Comparison of ENCODE assay signal across 8 cellular contexts in the genomic region with DNA sequence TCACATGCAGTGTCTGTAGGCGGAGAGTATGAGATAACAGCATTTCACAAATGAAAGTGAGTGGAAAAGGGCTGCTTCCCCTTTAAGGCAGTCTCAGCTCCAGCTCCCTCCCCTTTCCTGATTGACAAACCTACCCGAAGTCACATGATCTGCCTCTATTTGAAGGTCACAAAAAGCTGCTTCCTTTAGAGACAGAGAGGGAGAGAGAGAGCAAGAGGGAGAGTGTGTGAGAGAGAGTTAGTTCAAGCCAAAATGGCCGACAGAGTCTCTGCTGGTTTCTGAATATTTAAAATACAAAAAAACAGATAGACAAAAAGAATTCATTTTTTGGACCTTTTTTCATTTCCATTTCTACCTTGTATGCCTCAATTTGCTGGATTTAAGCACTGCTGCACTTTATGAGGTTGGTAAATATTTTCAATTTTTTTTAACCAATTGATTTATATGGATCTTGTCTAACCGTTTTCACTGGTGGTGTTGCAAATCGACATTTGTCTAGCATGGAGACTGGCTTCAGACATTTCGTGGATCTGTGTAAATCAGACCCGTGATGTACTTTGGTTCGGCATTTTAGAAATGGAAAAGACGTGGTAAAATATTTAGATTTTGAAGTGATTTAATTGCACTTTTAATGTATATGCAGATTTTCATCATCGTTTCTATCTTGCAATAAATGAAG. TPM values are rescaled to one million over a fixed set of nuclear protein-coding genes. Genes with fewer than 3 reads are reported as not detected.
DNase-seq lines count a peak whose midpoint lies in the region; ATAC-seq and TF ChIP-seq lines count a peak whose summit lies in the region.

A gene with protein sequence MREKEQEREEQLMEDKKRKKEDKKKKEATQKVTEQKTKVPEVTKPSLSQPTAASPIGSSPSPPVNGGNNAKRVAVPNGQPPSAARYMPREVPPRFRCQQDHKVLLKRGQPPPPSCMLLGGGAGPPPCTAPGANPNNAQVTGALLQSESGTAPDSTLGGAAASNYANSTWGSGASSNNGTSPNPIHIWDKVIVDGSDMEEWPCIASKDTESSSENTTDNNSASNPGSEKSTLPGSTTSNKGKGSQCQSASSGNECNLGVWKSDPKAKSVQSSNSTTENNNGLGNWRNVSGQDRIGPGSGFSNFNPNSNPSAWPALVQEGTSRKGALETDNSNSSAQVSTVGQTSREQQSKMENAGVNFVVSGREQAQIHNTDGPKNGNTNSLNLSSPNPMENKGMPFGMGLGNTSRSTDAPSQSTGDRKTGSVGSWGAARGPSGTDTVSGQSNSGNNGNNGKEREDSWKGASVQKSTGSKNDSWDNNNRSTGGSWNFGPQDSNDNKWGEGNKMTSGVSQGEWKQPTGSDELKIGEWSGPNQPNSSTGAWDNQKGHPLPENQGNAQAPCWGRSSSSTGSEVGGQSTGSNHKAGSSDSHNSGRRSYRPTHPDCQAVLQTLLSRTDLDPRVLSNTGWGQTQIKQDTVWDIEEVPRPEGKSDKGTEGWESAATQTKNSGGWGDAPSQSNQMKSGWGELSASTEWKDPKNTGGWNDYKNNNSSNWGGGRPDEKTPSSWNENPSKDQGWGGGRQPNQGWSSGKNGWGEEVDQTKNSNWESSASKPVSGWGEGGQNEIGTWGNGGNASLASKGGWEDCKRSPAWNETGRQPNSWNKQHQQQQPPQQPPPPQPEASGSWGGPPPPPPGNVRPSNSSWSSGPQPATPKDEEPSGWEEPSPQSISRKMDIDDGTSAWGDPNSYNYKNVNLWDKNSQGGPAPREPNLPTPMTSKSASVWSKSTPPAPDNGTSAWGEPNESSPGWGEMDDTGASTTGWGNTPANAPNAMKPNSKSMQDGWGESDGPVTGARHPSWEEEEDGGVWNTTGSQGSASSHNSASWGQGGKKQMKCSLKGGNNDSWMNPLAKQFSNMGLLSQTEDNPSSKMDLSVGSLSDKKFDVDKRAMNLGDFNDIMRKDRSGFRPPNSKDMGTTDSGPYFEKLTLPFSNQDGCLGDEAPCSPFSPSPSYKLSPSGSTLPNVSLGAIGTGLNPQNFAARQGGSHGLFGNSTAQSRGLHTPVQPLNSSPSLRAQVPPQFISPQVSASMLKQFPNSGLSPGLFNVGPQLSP (N-terminal part only) (plus strand): TSS at position 188 of the 679 bp plus-strand sequence. CDS start 211 bp downstream, at position 399.

- in situ Hi-C loops in SK-MEL-5 (cut with HindIII; ENCODE audit: low pct_unique_long_range_greater_than_20kb, low sequenced_read_pairs) = loop anchor here (25.0 kb wide), 1 partner anchor 116 kb away; no protein-coding TSS in a partner anchor

- H3K36me3 ChIP-seq in thyroid gland = no peaks in the 10 kb centered on the region

- H3K9me3 ChIP-seq in thyroid gland = no peaks in the 10 kb centered on the region

- WGBS in thyroid gland, 2 donors = 0 to 2% methylated on average over 10 of the region's 10 CpGs

- TF ChIP-seq POLR2A in thyroid gland (IDR thresholded peaks at IDR 0.05) = peak in 1 of 2 donors; percentile 95

- DNase-seq in GM04504 (ENCODE audit: low read depth) = peak; percentile 93
- peak; percentile 95 for DNase-seq in HFF-Myc (ENCODE audit: extremely low read depth, low read depth)
- DNase-seq in NAMALWA (ENCODE audit: low spot score) = peak; percentile 99
- DNase-seq in SK-MEL-5 (ENCODE audit: low read depth, low spot score) = peak; percentile 100
- peak; percentile 71 to 80 for DNase-seq in activated naive CD4-positive, alpha-beta T cell treated with anti-CD3 and anti-CD28 coated beads, Interleukin-2, amount 50 U/mL, for 72 hours (ENCODE audit: low spot score in 2 of 2)
- DNase-seq in glomerular visceral epithelial cell (ENCODE audit: extremely low spot score) = peak; percentile 91
- peak; percentile 91 for DNase-seq in occipital lobe (lab: John Stamatoyannopoulos, UW)
- peak; percentile 74 to 77 for DNase-seq in thyroid gland

- H3K27ac Mint-ChIP-seq in activated naive CD4-positive, alpha-beta T cell treated with anti-CD3 and anti-CD28 coated beads, Interleukin-2, amount 50 U/mL, for 72 hours = peak within 1 kb of the TSS; percentile 92 to 96

- no peaks in the 10 kb centered on the region for H3K27me3 ChIP-seq in thyroid gland

- intact Hi-C loops in thyroid gland (cut with DNase I) = loop anchor here (5.0 kb wide), 1 partner anchor 136 kb away; no protein-coding TSS in a partner anchor

- H3K4me3 ChIP-seq in HFF-Myc (replicated peaks; ENCODE audit: low read depth, low read length) (peak within 1 kb of the TSS; percentile 62), thyroid gland (replicated peaks in 1 of 3) (peak within 1 kb of the TSS in 2 of 3 donors; percentile 29 to 64)

- peak; percentile 86 to 90 for ATAC-seq in activated naive CD4-positive, alpha-beta T cell treated with anti-CD3 and anti-CD28 coated beads, Interleukin-2, amount 50 U/mL, for 72 hours

- peak within 1 kb of the TSS; percentile 65 to 72 (median 70) for H3K27ac ChIP-seq in thyroid gland

- no peak for TF ChIP-seq CTCF in HFF-Myc (IDR thresholded peaks at IDR 0.05; ENCODE audit: low read depth, low read length, missing control alignments)
- peak in 1 of 6 experiments; percentile 18 for TF ChIP-seq CTCF in thyroid gland (IDR thresholded peaks at IDR 0.05)

- peaks cover 41 to 45% of the 10 kb centered on the region in 2 donors for H3K4me1 ChIP-seq in thyroid gland

- peaks cover 20 to 23% of the 10 kb centered on the region in 2 donors for H3K36me3 Mint-ChIP-seq in activated naive CD4-positive, alpha-beta T cell treated with anti-CD3 and anti-CD28 coated beads, Interleukin-2, amount 50 U/mL, for 72 hours

- H3K9me3 Mint-ChIP-seq in activated naive CD4-positive, alpha-beta T cell treated with anti-CD3 and anti-CD28 coated beads, Interleukin-2, amount 50 U/mL, for 72 hours = no peaks in the 10 kb centered on the region

RNA-seq across cellular contexts. Expression of the gene that starts here (rescaled TPM):
- 27.2 and 27.9 TPM in 2 replicates for total RNA-seq in SK-MEL-5 (2014; rRNA removed; shearing (Covaris generic))
- 9.6 and 10.9 TPM in 2 replicates for polyA plus RNA-seq in SK-MEL-5 (2015; cell fraction: cytosol; rRNA removed)
- 10.3 and 11.8 TPM in 2 replicates for polyA plus RNA-seq in SK-MEL-5 (2015; cell fraction: nucleus; rRNA removed)
- 10 to 100 TPM; 57.7 to 63.2 TPM for total RNA-seq in activated naive CD4-positive, alpha-beta T cell treated with anti-CD3 and anti-CD28 coated beads, Interleukin-2, amount 50 U/mL, for 72 hours
- 44.3 TPM for total RNA-seq in occipital lobe
- 100 to 1,000 TPM in 2 of 4 donors, 10 to 100 TPM in 2; 46.1 to 202 (median 114) TPM for total RNA-seq in thyroid gland

Comparison
In these comparisons a context has a peak if more than half of its experiments do, and no peak if none do; other contexts are left out.
1. Peak in every context shown above with its lines: DNase-seq, ATAC-seq, H3K4me3 ChIP-seq and H3K27ac ChIP-seq.